Comparison of ENCODE assay signal across 14 cellular contexts in the genomic region with DNA sequence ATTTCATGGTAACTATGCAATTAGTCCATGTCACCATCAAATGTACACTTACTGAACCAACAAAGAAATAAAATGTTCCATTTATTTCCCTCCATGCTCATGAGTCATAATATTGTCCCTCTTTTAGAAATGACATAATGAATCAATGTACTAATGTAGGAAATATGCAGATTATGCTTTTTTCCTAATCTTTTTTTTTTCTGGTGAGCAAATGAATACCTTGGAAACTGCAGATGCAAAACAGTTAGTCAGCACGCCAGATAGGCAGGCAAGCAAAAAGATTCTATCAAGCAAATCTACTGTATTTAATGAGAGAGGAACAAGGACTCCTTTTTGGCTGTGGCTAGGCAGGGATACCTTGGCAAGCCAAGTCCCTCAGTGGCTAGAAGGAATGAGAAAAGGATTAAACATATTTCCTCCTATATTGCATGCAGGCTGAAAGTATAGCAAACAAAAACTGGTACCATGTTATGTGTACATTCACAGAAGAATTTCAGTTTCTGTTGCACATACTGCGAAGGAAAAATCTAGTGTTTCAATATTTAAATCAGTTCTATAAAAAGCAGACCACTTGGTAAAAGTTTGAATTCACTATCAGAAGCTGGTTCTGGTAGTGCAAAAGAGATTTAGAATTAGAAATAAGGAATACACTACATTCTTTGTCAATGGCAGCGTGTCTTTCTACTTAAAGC.
A peak's percentile ranks its signal among the peaks of the same experiment; 100 is the strongest.
DNase-seq lines count a peak whose midpoint lies in the region; ATAC-seq and TF ChIP-seq lines count a peak whose summit lies in the region.
"Had no signal": no experiment of that assay in that cellular context is flagged by ENCODE, and none has a peak within 500 bp of the region (broad histone marks: within the 10 kb centered on the region; RNA-seq: fewer than 3 reads in every experiment).

No MANE protein-coding gene starts in this region.

- WGBS in lower leg skin, 2 donors = 64 to 68% methylated on average over 3 of the region's 3 CpGs
- WGBS in thyroid gland, 2 donors = 85 to 90% methylated on average over 3 of the region's 3 CpGs

- no peaks in the 10 kb centered on the region for H3K4me1 ChIP-seq in thyroid gland
- H3K4me1 ChIP-seq: spleen had no signal

- H3K27ac ChIP-seq in thyroid gland = no peak overlapping the region
- H3K27ac ChIP-seq: spleen had no signal

- H3K36me3 ChIP-seq in thyroid gland = no peaks in the 10 kb centered on the region
- H3K36me3 ChIP-seq: heart left ventricle, spleen had no signal

- peak; percentile 66 for DNase-seq in amniotic epithelial cell (ENCODE audit: low read depth)
- peak; percentile 45 for DNase-seq in non-pigmented ciliary epithelial cell (ENCODE audit: low read depth)
- no peak for DNase-seq in lower leg skin (ENCODE audit: low spot score in 2 of 2)
- DNase-seq in GOT3 (lab: John Stamatoyannopoulos, UW) = no peak
- DNase-seq in thyroid gland = no peak
- DNase-seq: anterior cingulate cortex, heart left ventricle, NCI-H1105 treated with DMSO at 0.1 percent for 48 hours, spleen had no signal

- no peaks in the 10 kb centered on the region for H3K27me3 ChIP-seq in thyroid gland
- H3K27me3 ChIP-seq: heart left ventricle, spleen had no signal

- no peaks in the 10 kb centered on the region for H3K9me3 ChIP-seq in thyroid gland
- H3K9me3 ChIP-seq: heart left ventricle, spleen had no signal

- TF ChIP-seq CTCF in lower leg skin (IDR thresholded peaks at IDR 0.05) = no peak
- no peak for TF ChIP-seq CTCF in thyroid gland (IDR thresholded peaks at IDR 0.05)

- ATAC-seq in GM18517 (IDR thresholded peaks at IDR 0.05; ENCODE audit: unreplicated experiment) = peak; percentile 86
- ATAC-seq in HG03175 (IDR thresholded peaks at IDR 0.05; ENCODE audit: unreplicated experiment) = peak; percentile 45
- no peak for ATAC-seq in HG03520 (IDR thresholded peaks at IDR 0.05; ENCODE audit: unreplicated experiment)
- ATAC-seq: heart left ventricle; Right ventricle myocardium inferior; stimulated activated effector memory CD8-positive, alpha-beta T cell treated with anti-CD3 and anti-CD28 coated beads, Interleukin-12 subunit alpha, Interleukin-12 subunit beta, amount 100 ng/mL, for 72 hours had no signal

- intact Hi-C loops in lower leg skin (cut with DNase I; ENCODE audit: low total_unique reads) (no loop called here), thyroid gland (cut with DNase I) (no loop called here)

- H3K4me3 ChIP-seq in lower leg skin (ENCODE audit: low read depth, poor library complexity, severe bottlenecking) (no peak overlapping the region), thyroid gland (replicated peaks in 1 of 3) (no peak overlapping the region)
- H3K4me3 ChIP-seq: heart left ventricle, spleen had no signal

- TF ChIP-seq POLR2A in lower leg skin (IDR thresholded peaks at IDR 0.05) (no peak), thyroid gland (IDR thresholded peaks at IDR 0.05) (no peak)

Comparison
In these comparisons a context has a peak if more than half of its experiments do, and no peak if none do; other contexts are left out.
1. DNase-seq: peak in amniotic epithelial cell (single experiment) and non-pigmented ciliary epithelial cell (single experiment); none in lower leg skin (0 of 2), GOT3 (single experiment) and thyroid gland (0 of 2).